ENCODE assay signal across 8 cellular contexts in the genomic region with DNA sequence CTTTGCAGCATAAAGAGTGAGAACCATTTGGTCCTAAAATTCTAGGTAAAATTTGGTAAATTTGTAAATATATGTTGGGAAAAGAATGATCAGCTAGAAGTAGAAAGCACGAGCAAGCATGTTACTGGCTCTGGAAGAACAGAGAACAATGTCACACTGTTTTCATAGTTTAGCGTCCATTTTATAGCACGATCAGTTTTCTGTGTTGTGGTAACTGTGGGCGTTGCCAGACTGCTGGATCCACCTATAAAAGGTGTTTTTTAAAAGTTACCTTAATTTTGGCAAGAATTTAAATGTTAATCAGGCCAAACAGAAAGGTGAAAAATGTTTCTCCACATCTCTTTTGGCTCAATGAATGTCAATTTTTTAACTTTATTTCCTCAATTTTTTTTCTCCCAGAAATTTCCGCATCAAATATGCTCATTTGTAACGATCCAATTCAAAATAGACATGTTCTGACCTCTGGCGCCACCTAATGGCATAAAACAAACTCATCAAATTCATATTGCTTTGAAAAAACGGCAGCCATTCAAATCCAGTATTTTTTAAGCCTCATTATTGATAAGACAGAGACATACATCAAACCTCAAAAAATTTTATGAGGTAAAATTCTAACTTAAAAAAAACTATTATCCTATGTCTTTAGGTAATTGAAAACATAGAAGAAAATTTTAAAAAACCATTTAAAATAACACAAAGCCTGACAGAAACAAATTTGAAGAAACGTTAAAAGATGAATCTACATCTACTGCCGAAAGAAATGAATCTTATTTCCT. TPM values are rescaled to one million over a fixed set of nuclear protein-coding genes. Genes with fewer than 3 reads are reported as not detected.
DNase-seq lines count a peak whose midpoint lies in the region; ATAC-seq and TF ChIP-seq lines count a peak whose summit lies in the region.

No MANE protein-coding gene starts in this region.

- H3K4me1 ChIP-seq in ovary (ENCODE audit: insufficient read depth) = no peaks in the 10 kb centered on the region

- ATAC-seq in activated naive CD8-positive, alpha-beta T cell treated with anti-CD3 and anti-CD28 coated beads, Interleukin-2, amount 50 U/mL, for 24 hours = no peak
- no peak for ATAC-seq in GM21717 (IDR thresholded peaks at IDR 0.05; ENCODE audit: unreplicated experiment)
- ATAC-seq in stimulated activated naive B cell treated with anti-CD40 and anti-IgM and Interleukin-4, amounts not matched to agents 10 μg/mL and 1 μg/mL and 100 μg/mL, for 72 hours (replicated peaks) = no peak

- H3K27ac ChIP-seq in SK-N-MC (peak overlapping the region; percentile 53), ovary (no peak overlapping the region)

- no peaks in the 10 kb centered on the region for H3K9me3 Mint-ChIP-seq in activated naive CD8-positive, alpha-beta T cell treated with anti-CD3 and anti-CD28 coated beads, Interleukin-2, amount 50 U/mL, for 24 hours
- no peaks in the 10 kb centered on the region for H3K9me3 Mint-ChIP-seq in activated naive CD8-positive, alpha-beta T cell treated with anti-CD3 and anti-CD28 coated beads for 36 hours
- no peaks in the 10 kb centered on the region for H3K9me3 Mint-ChIP-seq in endothelial cell (ENCODE audit: unreplicated experiment)
- H3K9me3 Mint-ChIP-seq in stimulated activated naive B cell treated with anti-CD40 and anti-IgM and Interleukin-4, amounts not matched to agents 10 μg/mL and 1 μg/mL and 100 μg/mL, for 72 hours = no peaks in the 10 kb centered on the region

- H3K9ac ChIP-seq in SK-N-MC (ENCODE audit: insufficient read length) = peak overlapping the region; percentile 9

- no peak overlapping the region for H3K27ac Mint-ChIP-seq in activated naive CD8-positive, alpha-beta T cell treated with anti-CD3 and anti-CD28 coated beads, Interleukin-2, amount 50 U/mL, for 24 hours
- H3K27ac Mint-ChIP-seq in activated naive CD8-positive, alpha-beta T cell treated with anti-CD3 and anti-CD28 coated beads for 36 hours = no peak overlapping the region
- no peak overlapping the region for H3K27ac Mint-ChIP-seq in endothelial cell (ENCODE audit: unreplicated experiment)
- H3K27ac Mint-ChIP-seq in stimulated activated naive B cell treated with anti-CD40 and anti-IgM and Interleukin-4, amounts not matched to agents 10 μg/mL and 1 μg/mL and 100 μg/mL, for 72 hours = no peak overlapping the region

- H3K27me3 ChIP-seq in ovary = no peaks in the 10 kb centered on the region

- H3K9me3 ChIP-seq in SK-N-MC (ENCODE audit: low read depth, low read length) (no peaks in the 10 kb centered on the region), ovary (no peaks in the 10 kb centered on the region)

- TF ChIP-seq EP300 in ovary (IDR thresholded peaks at IDR 0.05) = no peak

- TF ChIP-seq CTCF in endothelial cell (IDR thresholded peaks at IDR 0.05; ENCODE audit: unreplicated experiment) = peak; percentile 85
- peak; percentile 22 to 63 (median 52) for TF ChIP-seq CTCF in ovary (IDR thresholded peaks at IDR 0.05)

- no peak for TF ChIP-seq POLR2A in ovary (IDR thresholded peaks at IDR 0.05)

- WGBS in ovary, 3 donors = 42 to 48% (median 45%) methylated on average over 10 of the region's 10 CpGs

- H3K27me3 Mint-ChIP-seq in activated naive CD8-positive, alpha-beta T cell treated with anti-CD3 and anti-CD28 coated beads, Interleukin-2, amount 50 U/mL, for 24 hours = peaks cover under 1% of the 10 kb centered on the region
- H3K27me3 Mint-ChIP-seq in activated naive CD8-positive, alpha-beta T cell treated with anti-CD3 and anti-CD28 coated beads for 36 hours = no peaks in the 10 kb centered on the region
- no peaks in the 10 kb centered on the region for H3K27me3 Mint-ChIP-seq in endothelial cell (ENCODE audit: unreplicated experiment)
- peaks cover 4 to 7% of the 10 kb centered on the region in 2 donors for H3K27me3 Mint-ChIP-seq in stimulated activated naive B cell treated with anti-CD40 and anti-IgM and Interleukin-4, amounts not matched to agents 10 μg/mL and 1 μg/mL and 100 μg/mL, for 72 hours

- H3K36me3 ChIP-seq in SK-N-MC (ENCODE audit: insufficient read depth, low read length) (peaks cover 32% of the 10 kb centered on the region), ovary (no peaks in the 10 kb centered on the region)

- peak; percentile 40 for DNase-seq in activated naive CD8-positive, alpha-beta T cell treated with anti-CD3 and anti-CD28 coated beads, Interleukin-2, amount 50 U/mL, for 24 hours
- DNase-seq in activated naive CD8-positive, alpha-beta T cell treated with anti-CD3 and anti-CD28 coated beads for 36 hours = no peak
- DNase-seq in MV-4-11 (lab: John Stamatoyannopoulos, UW) (peak; percentile 22), SK-N-MC (ENCODE audit: low read depth, low spot score) (peak; percentile 71), endothelial cell (ENCODE audit: low spot score) (peak; percentile 35), ovary (peak in 1 of 5 donors; percentile 39)
- DNase-seq in stimulated activated naive B cell treated with anti-CD40 and anti-IgM and Interleukin-4, amounts not matched to agents 10 μg/mL and 1 μg/mL and 100 μg/mL, for 72 hours = no peak

- no peak overlapping the region for H3K4me3 ChIP-seq in SK-N-MC
- no peak overlapping the region for H3K4me3 ChIP-seq in ovary

- peaks cover 30% of the 10 kb centered on the region for H3K36me3 Mint-ChIP-seq in activated naive CD8-positive, alpha-beta T cell treated with anti-CD3 and anti-CD28 coated beads, Interleukin-2, amount 50 U/mL, for 24 hours (ENCODE audit: low read depth)
- peaks cover 5% of the 10 kb centered on the region for H3K36me3 Mint-ChIP-seq in activated naive CD8-positive, alpha-beta T cell treated with anti-CD3 and anti-CD28 coated beads for 36 hours
- no peaks in the 10 kb centered on the region for H3K36me3 Mint-ChIP-seq in endothelial cell (ENCODE audit: low read depth, unreplicated experiment)
- peaks cover 15 to 16% of the 10 kb centered on the region in 2 donors for H3K36me3 Mint-ChIP-seq in stimulated activated naive B cell treated with anti-CD40 and anti-IgM and Interleukin-4, amounts not matched to agents 10 μg/mL and 1 μg/mL and 100 μg/mL, for 72 hours

- no peak overlapping the region for H3K4me3 Mint-ChIP-seq in activated naive CD8-positive, alpha-beta T cell treated with anti-CD3 and anti-CD28 coated beads, Interleukin-2, amount 50 U/mL, for 24 hours
- no peak overlapping the region for H3K4me3 Mint-ChIP-seq in activated naive CD8-positive, alpha-beta T cell treated with anti-CD3 and anti-CD28 coated beads for 36 hours
- H3K4me3 Mint-ChIP-seq in endothelial cell (ENCODE audit: unreplicated experiment) = no peak overlapping the region
- no peak overlapping the region for H3K4me3 Mint-ChIP-seq in stimulated activated naive B cell treated with anti-CD40 and anti-IgM and Interleukin-4, amounts not matched to agents 10 μg/mL and 1 μg/mL and 100 μg/mL, for 72 hours

- intact Hi-C loops in ovary (cut with DNase I) = loop anchor here in 3 of 4 donors (5.0 to 10.0 kb wide), 4 partner anchors 62 to 617 kb away; no protein-coding TSS in a partner anchor

- H3K4me1 Mint-ChIP-seq in activated naive CD8-positive, alpha-beta T cell treated with anti-CD3 and anti-CD28 coated beads, Interleukin-2, amount 50 U/mL, for 24 hours = peaks cover 13% of the 10 kb centered on the region
- peaks cover 16% of the 10 kb centered on the region for H3K4me1 Mint-ChIP-seq in activated naive CD8-positive, alpha-beta T cell treated with anti-CD3 and anti-CD28 coated beads for 36 hours
- H3K4me1 Mint-ChIP-seq in endothelial cell (ENCODE audit: unreplicated experiment) = peaks cover 7% of the 10 kb centered on the region
- peaks cover 0 to 4% of the 10 kb centered on the region in 2 donors for H3K4me1 Mint-ChIP-seq in stimulated activated naive B cell treated with anti-CD40 and anti-IgM and Interleukin-4, amounts not matched to agents 10 μg/mL and 1 μg/mL and 100 μg/mL, for 72 hours

RNA-seq across cellular contexts. Expression of a gene that starts 5.5 kb away (rescaled TPM):
- under 1 TPM; 0.80 TPM for total RNA-seq in activated naive CD8-positive, alpha-beta T cell treated with anti-CD3 and anti-CD28 coated beads for 36 hours
- total RNA-seq in endothelial cell (ENCODE audit: unreplicated experiment) (0.23 TPM), ovary (1 to 10 TPM in 1 of 7 donors, under 1 TPM in 5, not detected in 1; 0.13 to 1.1 (median 0.41) TPM)
- under 1 TPM; 0.25 to 0.46 TPM for polyA plus RNA-seq in ovary

RNA-seq across cellular contexts. Expression of a gene that starts 35.0 kb away (rescaled TPM):
- not detected for total RNA-seq in activated naive CD8-positive, alpha-beta T cell treated with anti-CD3 and anti-CD28 coated beads for 36 hours
- total RNA-seq in endothelial cell (ENCODE audit: unreplicated experiment) (not detected), ovary (under 1 TPM in 6 of 7 donors, not detected in 1; 0.05 to 0.45 (median 0.19) TPM)
- polyA plus RNA-seq in ovary = 1 to 10 TPM in 1 of 2 donors, under 1 TPM in 1; 0.10 to 2.5 TPM

RNA-seq across cellular contexts. Expression of a gene that starts 53.4 kb away (rescaled TPM):
- not detected for total RNA-seq in activated naive CD8-positive, alpha-beta T cell treated with anti-CD3 and anti-CD28 coated beads for 36 hours
- not detected for total RNA-seq in endothelial cell (ENCODE audit: unreplicated experiment)
- total RNA-seq in ovary = under 1 TPM in 1 of 7 donors, not detected in 6; 0.18 TPM
- polyA plus RNA-seq in ovary = 1 to 10 TPM in 1 of 2 donors, not detected in 1; 1.6 TPM

Comparison
In these comparisons a context has a peak if more than half of its experiments do, and no peak if none do; other contexts are left out.
1. DNase-seq: peak in activated naive CD8-positive, alpha-beta T cell treated with anti-CD3 and anti-CD28 coated beads, Interleukin-2, amount 50 U/mL, for 24 hours (single experiment), MV-4-11 (single experiment), SK-N-MC (single experiment) and endothelial cell (single experiment); none in activated naive CD8-positive, alpha-beta T cell treated with anti-CD3 and anti-CD28 coated beads for 36 hours (single experiment) and stimulated activated naive B cell treated with anti-CD40 and anti-IgM and Interleukin-4, amounts not matched to agents 10 μg/mL and 1 μg/mL and 100 μg/mL, for 72 hours (single experiment).